Comparison of ENCODE assay signal across 8 cellular contexts in genomic region chr7:16989883-16990413, GRCh38.
A peak's percentile ranks its signal among the peaks of the same experiment; 100 is the strongest.
DNase-seq lines count a peak whose midpoint lies in the region; ATAC-seq and TF ChIP-seq lines count a peak whose summit lies in the region.

No MANE protein-coding gene starts in this region.

- BruUV-seq in PC-3 (replicated peaks; lab: Mats Ljungman, UMichigan) = no TSS peak

- CTCF ChIA-PET in PC-3 (lab: Charles Lee) = interaction anchor here (0.8 to 1.4 kb wide), 3 partner anchors 11 to 189 kb away, joined by 3 to 7 read pairs (median 3); no protein-coding TSS in a partner anchor

- H3K4me2 ChIP-seq in PC-3 (ENCODE audit: low read length) = peak overlapping the region; percentile 73

- POLR2A ChIA-PET in PC-3 (lab: Charles Lee; ENCODE audit: unreplicated experiment) = interaction anchor here (0.6 to 1.1 kb wide), 2 partner anchors 185 to 195 kb away, joined by 3 to 5 read pairs; partner anchors contain the start of gene AGR2

- peaks cover 0 to under 1% of the 10 kb centered on the region in 2 donors for H3K9me3 Mint-ChIP-seq in activated T-cell treated with anti-CD3 and anti-CD28 coated beads, Interleukin-2, amount 50 U/mL, for 72 hours

- H3K27me3 ChIP-seq in PC-3 (ENCODE audit: low read length) (no peaks in the 10 kb centered on the region), esophagus (ENCODE audit: control insufficient read depth in 1 of 2, insufficient read depth in 2 of 2, low read length in 2 of 2) (no peaks in the 10 kb centered on the region)

- H4K20me1 ChIP-seq in PC-3 (ENCODE audit: low read length) = no peaks in the 10 kb centered on the region

- H3F3A ChIP-seq in PC-3 (ENCODE audit: low read length, unreplicated experiment) = no peaks in the 10 kb centered on the region

- H3K9me3 ChIP-seq in PC-3 (ENCODE audit: low read length) = no peaks in the 10 kb centered on the region
- no peaks in the 10 kb centered on the region for H3K9me3 ChIP-seq in esophagus (ENCODE audit: control insufficient read depth in 2 of 2, insufficient read depth in 1 of 2, low read depth in 1 of 2, low read length in 1 of 2)

- no peak overlapping the region; the same call in 1 of the 2 replicates for H2AFZ ChIP-seq in PC-3 (ENCODE audit: low read length)

- peak overlapping the region; percentile 44 for H3K9ac ChIP-seq in PC-3 (ENCODE audit: low read length)

- peaks cover 0 to under 1% of the 10 kb centered on the region in 2 donors for H3K36me3 Mint-ChIP-seq in activated T-cell treated with anti-CD3 and anti-CD28 coated beads, Interleukin-2, amount 50 U/mL, for 72 hours (ENCODE audit: insufficient read depth in 2 of 2)

- 15% methylated on average over 7 of the region's 7 CpGs for WGBS in esophagus, 2 donors

- H3K27ac Mint-ChIP-seq in activated T-cell treated with anti-CD3 and anti-CD28 coated beads, Interleukin-2, amount 50 U/mL, for 72 hours = no peak overlapping the region

- H3K36me3 ChIP-seq in PC-3 (ENCODE audit: low read depth, low read length) (no peaks in the 10 kb centered on the region), esophagus (ENCODE audit: control insufficient read depth in 2 of 2, insufficient read depth in 2 of 2, low read length in 1 of 2) (peaks cover 0 to 2% of the 10 kb centered on the region in 2 donors)

- ATAC-seq in PC-3 = peak; percentile 91
- ATAC-seq in activated T-cell treated with anti-CD3 and anti-CD28 coated beads, Interleukin-2, amount 50 U/mL, for 72 hours (replicated peaks in 1 of 2) = no peak

- H3K4me1 Mint-ChIP-seq in activated T-cell treated with anti-CD3 and anti-CD28 coated beads, Interleukin-2, amount 50 U/mL, for 72 hours (ENCODE audit: low read depth) = peaks cover 6% of the 10 kb centered on the region

- H3K4me1 ChIP-seq in PC-3 (ENCODE audit: insufficient read depth, low read length) (peaks cover 22% of the 10 kb centered on the region), esophagus (ENCODE audit: control insufficient read depth in 2 of 2, insufficient read depth in 2 of 2, low read length in 1 of 2) (peaks cover 0 to 2% of the 10 kb centered on the region in 2 donors)

- H3K27ac ChIP-seq in PC-3 (ENCODE audit: low read length) (peak overlapping the region; percentile 77), esophagus (ENCODE audit: low read depth in 2 of 2, low read length in 1 of 2) (peak overlapping the region; percentile 26 to 68)

- intact Hi-C loops in PC-3 (cut with micrococcal nuclease) = loop anchor here (1.0 kb wide), 1 partner anchor 49 kb away; no protein-coding TSS in a partner anchor

- H3K4me3 ChIP-seq in PC-3 (ENCODE audit: low read length) (peak overlapping the region; percentile 35; the same call in 1 of the 2 replicates), esophagus (ENCODE audit: low read depth in 1 of 2, low read length in 2 of 2) (peak overlapping the region in 1 of 2 donors; percentile 29)

- peaks cover 8% of the 10 kb centered on the region for H3K27me3 Mint-ChIP-seq in activated T-cell treated with anti-CD3 and anti-CD28 coated beads, Interleukin-2, amount 50 U/mL, for 72 hours (ENCODE audit: low read depth)

- no peak overlapping the region for H3K4me3 Mint-ChIP-seq in activated T-cell treated with anti-CD3 and anti-CD28 coated beads, Interleukin-2, amount 50 U/mL, for 72 hours

- no peak for TF ChIP-seq CTCF in PC-3 (conservative IDR thresholded peaks at IDR 0.05; ENCODE audit: low read depth, low read length)

- DNase-seq in EL = peak; percentile 80
- peak; percentile 98 for DNase-seq in PC-3
- DNase-seq in occipital lobe (lab: John Stamatoyannopoulos, UW) = peak; percentile 51
- DNase-seq in NCI-H2107 (lab: John Stamatoyannopoulos, UW) = no peak
- no peak for DNase-seq in NCI-H82 treated with DMSO at 0.1 percent for 48 hours (lab: John Stamatoyannopoulos, UW; ENCODE audit: unreplicated experiment)
- no peak for DNase-seq in cerebellum (ENCODE audit: low spot score)
- no peak for DNase-seq in activated T-cell treated with anti-CD3 and anti-CD28 coated beads, Interleukin-2, amount 50 U/mL, for 72 hours

- H3K79me2 ChIP-seq in PC-3 (ENCODE audit: low read length) = no peaks in the 10 kb centered on the region

- H3K9me2 ChIP-seq in PC-3 (replicated peaks; ENCODE audit: low read length) = no peaks in the 10 kb centered on the region

Comparison
In these comparisons a context has a peak if more than half of its experiments do, and no peak if none do; other contexts are left out.
1. DNase-seq: peak in EL (single experiment), PC-3 (single experiment) and occipital lobe (single experiment); none in NCI-H2107 (single experiment), NCI-H82 treated with DMSO at 0.1 percent for 48 hours (single experiment), cerebellum (single experiment) and activated T-cell treated with anti-CD3 and anti-CD28 coated beads, Interleukin-2, amount 50 U/mL, for 72 hours (0 of 2).